In the genomic region with DNA sequence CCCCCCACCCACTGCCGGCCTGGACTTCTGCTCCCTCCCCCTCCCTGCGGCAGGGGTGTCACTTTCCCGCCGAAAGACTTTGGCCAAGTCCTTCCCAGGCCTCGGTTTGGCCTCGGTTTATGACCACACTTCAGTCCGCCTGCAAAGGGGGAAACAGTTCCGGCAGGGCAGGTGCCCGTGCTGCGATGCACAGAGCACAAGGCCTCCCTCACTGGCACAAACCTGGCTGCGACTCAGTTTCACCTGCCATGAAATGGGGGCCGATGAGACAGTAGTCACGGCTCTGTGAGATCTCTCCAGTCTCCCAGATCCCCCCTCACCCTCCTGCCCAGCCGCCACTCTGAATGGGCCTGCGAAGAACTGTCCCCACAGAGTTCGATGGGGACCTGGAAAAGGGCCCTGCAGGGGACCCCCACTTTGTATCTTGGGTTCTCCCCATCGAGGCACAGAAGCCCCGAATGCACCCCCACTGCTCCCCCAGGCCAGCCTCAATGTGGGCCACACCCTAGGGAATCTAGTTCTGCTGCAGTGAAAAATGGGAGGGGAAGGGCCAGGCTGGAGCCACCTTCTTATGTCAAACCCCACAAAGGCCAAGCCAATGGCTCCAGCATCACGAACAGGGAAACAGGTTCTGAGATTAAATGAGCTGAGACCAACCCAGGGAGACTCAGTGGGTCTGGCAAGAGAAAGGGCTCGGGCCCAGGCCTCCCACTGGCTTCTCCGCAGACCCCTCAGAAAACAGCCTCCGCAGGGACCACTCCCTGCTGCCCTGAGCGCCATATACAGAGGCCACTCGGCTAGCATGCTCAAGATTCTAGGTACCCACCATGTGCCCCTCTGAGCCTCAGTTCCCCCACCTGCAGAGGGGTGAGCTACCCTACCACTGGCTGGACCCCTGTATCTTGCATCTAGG, we compare ENCODE assay signal across 11 cellular contexts. TPM values are rescaled to one million over a fixed set of nuclear protein-coding genes. Genes with fewer than 3 reads are reported as not detected.
A peak's percentile ranks its signal among the peaks of the same experiment; 100 is the strongest.
DNase-seq lines count a peak whose midpoint lies in the region; ATAC-seq, FAIRE-seq and TF ChIP-seq lines count a peak whose summit lies in the region.
"Had no signal": no experiment of that assay in that cellular context is flagged by ENCODE, and none has a peak within 500 bp of the region (broad histone marks: within the 10 kb centered on the region; RNA-seq: fewer than 3 reads in every experiment).

No MANE protein-coding gene starts in this region.

- peak overlapping the region; percentile 54 for H3K4me3 Mint-ChIP-seq in CD4-positive, alpha-beta T cell
- H3K4me3 Mint-ChIP-seq in IgD-negative memory B cell (peak overlapping the region in 3 of 4 donors; percentile 48 to 90 (median 78)), neural progenitor cell (peak overlapping the region; percentile 82)

- no peak for TF ChIP-seq CTCF in CD4-positive, alpha-beta T cell (IDR thresholded peaks at IDR 0.05)
- TF ChIP-seq CTCF in esophagus muscularis mucosa (IDR thresholded peaks at IDR 0.05) (no peak), neural progenitor cell (IDR thresholded peaks at IDR 0.05) (no peak)

- WGBS in esophagus muscularis mucosa = 66% methylated on average over 15 of the region's 24 CpGs

- H3K9me3 Mint-ChIP-seq in CD4-positive, alpha-beta T cell = no peaks in the 10 kb centered on the region
- H3K9me3 Mint-ChIP-seq in IgD-negative memory B cell (no peaks in the 10 kb centered on the region), neural progenitor cell (no peaks in the 10 kb centered on the region)

- H3K4me1 ChIP-seq in esophagus muscularis mucosa (peaks cover 61 to 73% (median 69%) of the 10 kb centered on the region in 4 donors), neural progenitor cell (peaks cover 10% of the 10 kb centered on the region)

- no peaks in the 10 kb centered on the region for H3K9me3 ChIP-seq in CD4-positive, alpha-beta T cell (ENCODE audit: control insufficient read depth, low read length)
- H3K9me3 ChIP-seq in esophagus muscularis mucosa (no peaks in the 10 kb centered on the region), neural progenitor cell (ENCODE audit: low read depth) (no peaks in the 10 kb centered on the region)
- H3K9me3 ChIP-seq: neutrophil had no signal

- no peak overlapping the region for H3K27ac ChIP-seq in CD4-positive, alpha-beta T cell (ENCODE audit: low read depth, low read length)
- H3K27ac ChIP-seq in esophagus muscularis mucosa (replicated peaks in 1 of 4) = peak overlapping the region; percentile 90 to 92 (median 92)
- no peak overlapping the region for H3K27ac ChIP-seq in neural progenitor cell

- peaks cover 38% of the 10 kb centered on the region for H4K20me1 ChIP-seq in neural progenitor cell (ENCODE audit: low read depth)

- POLR2A ChIA-PET in CD4-positive, alpha-beta T cell (lab: Charles Lee) = interaction anchor here (1.0 kb wide), 1 partner anchor 34 kb away, joined by 3 read pairs; a partner anchor contains a TSS

- no peak overlapping the region for H2AFZ ChIP-seq in neural progenitor cell (replicated peaks)

- peaks cover 33% of the 10 kb centered on the region for H3K79me2 ChIP-seq in neural progenitor cell (ENCODE audit: low read depth)

- no peak for DNase-seq in CD4-positive, alpha-beta T cell
- DNase-seq in esophagus muscularis mucosa (ENCODE audit: extremely low spot score) (no peak), neural progenitor cell (ENCODE audit: low spot score) (no peak), GM12891 (ENCODE audit: insufficient read length, low spot score) (no peak), NCI-H2196 (lab: John Stamatoyannopoulos, UW; ENCODE audit: unreplicated experiment) (no peak)
- no peak for DNase-seq in effector CD8-positive, alpha-beta T cell (lab: John Stamatoyannopoulos, UW)
- DNase-seq in stimulated activated CD4-positive, alpha-beta T cell treated with anti-CD3 and anti-CD28 coated beads, Interleukin-12 subunit alpha, Interleukin-12 subunit beta, amount 100 ng/mL, for 4 hours = no peak
- DNase-seq: DMS 273 treated with DMSO at 0.1 percent for 48 hours, NCI-H526 treated with DMSO at 0.1 percent for 48 hours had no signal

- intact Hi-C loops in CD4-positive, alpha-beta T cell (cut with DNase I, micrococcal nuclease) = loop anchor here in 1 of 2 experiments (2.0 to 5.0 kb wide), 2 partner anchors 33 to 90 kb away; a partner anchor contains a TSS
- intact Hi-C loops in esophagus muscularis mucosa (cut with DNase I) = no loop called here

- CTCF ChIA-PET in CD4-positive, alpha-beta T cell (lab: Charles Lee) = no interaction called here

- TF ChIP-seq EP300 in esophagus muscularis mucosa (IDR thresholded peaks at IDR 0.05) = no peak

- no peaks in the 10 kb centered on the region for H3K36me3 Mint-ChIP-seq in CD4-positive, alpha-beta T cell (ENCODE audit: low read depth)
- H3K36me3 Mint-ChIP-seq in IgD-negative memory B cell = no peaks in the 10 kb centered on the region
- peaks cover 2% of the 10 kb centered on the region for H3K36me3 Mint-ChIP-seq in neural progenitor cell

- peak overlapping the region; percentile 31 for H3K4me2 ChIP-seq in neural progenitor cell

- peak overlapping the region; percentile 69 to 85 (median 77) for H3K4me3 ChIP-seq in esophagus muscularis mucosa
- no peak overlapping the region for H3K4me3 ChIP-seq in neural progenitor cell

- no peaks in the 10 kb centered on the region for H3K36me3 ChIP-seq in esophagus muscularis mucosa
- H3K36me3 ChIP-seq in neural progenitor cell = no peaks in the 10 kb centered on the region
- H3K36me3 ChIP-seq: neutrophil had no signal

- FAIRE-seq in GM12891 (lab: Jason Lieb, UNC) = no peak

- H3K27ac Mint-ChIP-seq in CD4-positive, alpha-beta T cell = no peak overlapping the region
- H3K27ac Mint-ChIP-seq in IgD-negative memory B cell (peak overlapping the region in 1 of 3 donors; percentile 16), neural progenitor cell (no peak overlapping the region)

- H3K27me3 ChIP-seq in CD4-positive, alpha-beta T cell (ENCODE audit: control insufficient read depth, insufficient read depth, low read length) = no peaks in the 10 kb centered on the region
- H3K27me3 ChIP-seq in esophagus muscularis mucosa (no peaks in the 10 kb centered on the region), neural progenitor cell (no peaks in the 10 kb centered on the region)

- no peak for ATAC-seq in CD4-positive, alpha-beta T cell (ENCODE audit: poor library complexity)

- no peaks in the 10 kb centered on the region for H3K27me3 Mint-ChIP-seq in CD4-positive, alpha-beta T cell
- peaks cover 3% of the 10 kb centered on the region for H3K27me3 Mint-ChIP-seq in IgD-negative memory B cell
- H3K27me3 Mint-ChIP-seq in neural progenitor cell (ENCODE audit: insufficient read depth, low read depth) = peaks cover 3% of the 10 kb centered on the region

- H3K9ac ChIP-seq in neural progenitor cell = no peak overlapping the region

- H3F3A ChIP-seq in neural progenitor cell (ENCODE audit: low read depth) = peaks cover 10% of the 10 kb centered on the region

- no peaks in the 10 kb centered on the region for H3K4me1 Mint-ChIP-seq in CD4-positive, alpha-beta T cell (ENCODE audit: low read depth)
- no peaks in the 10 kb centered on the region for H3K4me1 Mint-ChIP-seq in IgD-negative memory B cell
- peaks cover 29% of the 10 kb centered on the region for H3K4me1 Mint-ChIP-seq in neural progenitor cell

- no peak for TF ChIP-seq POLR2A in esophagus muscularis mucosa (IDR thresholded peaks at IDR 0.05; ENCODE audit: low read depth)
- TF ChIP-seq POLR2A in GM12891 (IDR thresholded peaks at IDR 0.05; ENCODE audit: low read depth, low read length) = no peak

TF ChIP-seq in GM12891, 5 proteins besides CTCF, POLR2A, EP300 and RAD21:
- TF ChIP-seq TAF1 (IDR thresholded peaks at IDR 0.05; ENCODE audit: low read depth, low read length) (no peak), SPI1 (IDR thresholded peaks at IDR 0.05; ENCODE audit: low read depth, low read length) (no peak), POU2F2 (IDR thresholded peaks at IDR 0.05; ENCODE audit: low read depth, low read length) (no peak), POLR2AphosphoS5 (IDR thresholded peaks at IDR 0.05; ENCODE audit: low read depth, low read length) (no peak), PAX5 (IDR thresholded peaks at IDR 0.05; ENCODE audit: insufficient read depth, low read length, severe bottlenecking) (no peak)

RNA-seq across cellular contexts. Expression of a gene that starts 29.0 kb away (rescaled TPM):
- 1 to 10 TPM; 2.2 to 2.5 TPM for total RNA-seq in CD4-positive, alpha-beta T cell
- polyA plus RNA-seq in IgD-negative memory B cell = 0.16 TPM
- total RNA-seq in esophagus muscularis mucosa (10 to 100 TPM; 31.1 to 55.8 (median 44.6) TPM), neural progenitor cell (ENCODE audit: low replicate concordance) (35.4 and 159 TPM in 2 replicates)
- 0.37 TPM for polyA plus RNA-seq in GM12891 (2012; ENCODE audit: low read depth, missing spikeins)

RNA-seq across cellular contexts. Expression of a gene that starts 33.3 kb away (rescaled TPM):
- total RNA-seq in CD4-positive, alpha-beta T cell = 10 to 100 TPM; 10.3 to 10.5 TPM
- 44.5 TPM for polyA plus RNA-seq in IgD-negative memory B cell
- 10 to 100 TPM; 37.1 to 44.4 (median 42.3) TPM for total RNA-seq in esophagus muscularis mucosa
- total RNA-seq in neural progenitor cell (ENCODE audit: low replicate concordance) = 9.1 and 10.0 TPM in 2 replicates
- polyA plus RNA-seq in GM12891 (2012; ENCODE audit: low read depth, missing spikeins) = 11.5 TPM

RNA-seq across cellular contexts. Expression of a gene that starts 46.0 kb away (rescaled TPM):
- 10 to 100 TPM; 18.6 to 19.5 TPM for total RNA-seq in CD4-positive, alpha-beta T cell
- 17.3 TPM for polyA plus RNA-seq in IgD-negative memory B cell
- total RNA-seq in esophagus muscularis mucosa = 10 to 100 TPM; 12.9 to 27.2 (median 23.9) TPM
- total RNA-seq in neural progenitor cell (ENCODE audit: low replicate concordance) = 0.19 and 3.1 TPM in 2 replicates
- 13.3 TPM for polyA plus RNA-seq in GM12891 (2012; ENCODE audit: low read depth, missing spikeins)

RNA-seq across cellular contexts. Expression of a gene that starts 46.1 kb away (rescaled TPM):
- 10 to 100 TPM; 11.3 to 11.4 TPM for total RNA-seq in CD4-positive, alpha-beta T cell
- polyA plus RNA-seq in IgD-negative memory B cell = 85.3 TPM
- total RNA-seq in esophagus muscularis mucosa (100 to 1,000 TPM; 141 to 231 (median 196) TPM), neural progenitor cell (ENCODE audit: low replicate concordance) (1.1 and 1.3 TPM in 2 replicates)
- 69.5 TPM for polyA plus RNA-seq in GM12891 (2012; ENCODE audit: low read depth, missing spikeins)

Comparison
In these comparisons a context has a peak if more than half of its experiments do, and no peak if none do; other contexts are left out.
1. H3K27ac ChIP-seq: peak in esophagus muscularis mucosa (4 of 4); none in CD4-positive, alpha-beta T cell (single experiment) and neural progenitor cell (single experiment).
2. RNA of a gene that starts 29.0 kb away (total RNA-seq): 31.1 to 55.8 TPM in esophagus muscularis mucosa and 35.4 to 159 TPM in neural progenitor cell; 2.2 to 2.5 TPM in CD4-positive, alpha-beta T cell; every median in the first group is over 4 times any median in the second.
3. Peak in every context shown above with its lines, with median percentiles within 50 percentile points of each other: H3K4me3 Mint-ChIP-seq.